ENCODE assay signal across 21 cellular contexts in genomic region chr1:217472915-217473314, GRCh38.
DNase-seq lines count a peak whose midpoint lies in the region; ATAC-seq and TF ChIP-seq lines count a peak whose summit lies in the region.
"Had no signal": no experiment of that assay in that cellular context is flagged by ENCODE, and none has a peak within 500 bp of the region (broad histone marks: within the 10 kb centered on the region; RNA-seq: fewer than 3 reads in every experiment).

No MANE protein-coding gene starts in this region.

- H3K4me3 ChIP-seq in PC-3 (ENCODE audit: low read length), result no peak overlapping the region
- no peak overlapping the region for H3K4me3 ChIP-seq in spleen
- H3K4me3 ChIP-seq: BLaER1, Peyer's patch, SJCRH30 had no signal

- no peak overlapping the region for H3K4me2 ChIP-seq in PC-3 (ENCODE audit: low read length)
- H3K4me2 ChIP-seq: BLaER1 had no signal

- no TSS peak for BruUV-seq in PC-3 (replicated peaks; lab: Mats Ljungman, UMichigan)

- intact Hi-C loops in PC-3 (cut with micrococcal nuclease) (no loop called here), spleen (cut with DNase I; ENCODE audit: low total_unique reads) (no loop called here)

- TF ChIP-seq CTCF in PC-3 (conservative IDR thresholded peaks at IDR 0.05; ENCODE audit: low read depth, low read length), result no peak
- no peak for TF ChIP-seq CTCF in spleen (IDR thresholded peaks at IDR 0.05 in 8 of 11, conservative IDR thresholded peaks at IDR 0.05 in 3 of 11)

- H3K9ac ChIP-seq in PC-3 (ENCODE audit: low read length), result no peak overlapping the region
- H3K9ac ChIP-seq: BLaER1 had no signal

- CTCF ChIA-PET in PC-3 (lab: Charles Lee), result no interaction called here

- no peaks in the 10 kb centered on the region for H3F3A ChIP-seq in PC-3 (ENCODE audit: low read length, unreplicated experiment)

- no peaks in the 10 kb centered on the region for H4K20me1 ChIP-seq in PC-3 (ENCODE audit: low read length)
- H4K20me1 ChIP-seq: BLaER1 had no signal

- DNase-seq in HPDE6-E6E7 (ENCODE audit: extremely low spot score), result peak; percentile 2
- DNase-seq in PC-3, result peak; percentile 50
- peak; percentile 26 to 34 for DNase-seq in erythroblast (lab: John Stamatoyannopoulos, UW)
- DNase-seq in spleen, result no peak
- no peak for DNase-seq in NCI-H345 (lab: John Stamatoyannopoulos, UW)
- DNase-seq in NCI-H774 (lab: John Stamatoyannopoulos, UW), result no peak
- DNase-seq: ACHN; Caco-2; CD4-positive, alpha-beta T cell; DMS 273 treated with DMSO at 0.1 percent for 48 hours; DMS79 treated with DMSO at 0.1 percent for 48 hours; MM.1S; NCI-H1048; NCI-H1436; NCI-H187 treated with DMSO at 0.1 percent for 48 hours; NCI-H2107; NK-92 treated with Interleukin-12 subunit alpha and Interleukin-12 subunit beta, amount 100 ng/mL, for 24 hours; Peyer's patch; SJCRH30 had no signal

- H3K27ac ChIP-seq in PC-3 (ENCODE audit: low read length), result no peak overlapping the region
- no peak overlapping the region for H3K27ac ChIP-seq in spleen
- H3K27ac ChIP-seq: BLaER1, Peyer's patch, SJCRH30 had no signal

- ATAC-seq in PC-3 (peak; percentile 57), GM21825 (IDR thresholded peaks at IDR 0.05; ENCODE audit: unreplicated experiment) (no peak)

- H3K36me3 ChIP-seq in PC-3 (ENCODE audit: low read depth, low read length), result no peaks in the 10 kb centered on the region
- peaks cover 0 to 16% (median 3%) of the 10 kb centered on the region in 6 donors for H3K36me3 ChIP-seq in spleen
- H3K36me3 ChIP-seq: BLaER1, Peyer's patch, SJCRH30 had no signal

- no peak overlapping the region for H2AFZ ChIP-seq in PC-3 (ENCODE audit: low read length)

- H3K9me3 ChIP-seq in PC-3 (ENCODE audit: low read length) (no peaks in the 10 kb centered on the region), spleen (no peaks in the 10 kb centered on the region)
- H3K9me3 ChIP-seq: BLaER1, Caco-2, Peyer's patch, SJCRH30 had no signal

- no peaks in the 10 kb centered on the region for H3K9me2 ChIP-seq in PC-3 (replicated peaks; ENCODE audit: low read length)

- POLR2A ChIA-PET in PC-3 (lab: Charles Lee; ENCODE audit: unreplicated experiment), result interaction anchor here (0.6 kb wide), 1 partner anchor 1657 kb away, joined by 3 read pairs; no protein-coding TSS in a partner anchor

- no peaks in the 10 kb centered on the region for H3K27me3 ChIP-seq in PC-3 (ENCODE audit: low read length)
- H3K27me3 ChIP-seq in spleen (replicated peaks in 1 of 7), result no peaks in the 10 kb centered on the region
- H3K27me3 ChIP-seq: BLaER1, Peyer's patch, SJCRH30 had no signal

- WGBS in spleen, 5 donors, result 83 to 100% (median 93%) methylated on average over 1 of the region's 1 CpG

- no peaks in the 10 kb centered on the region for H3K4me1 ChIP-seq in PC-3 (ENCODE audit: insufficient read depth, low read length)
- H3K4me1 ChIP-seq in spleen, result no peaks in the 10 kb centered on the region
- H3K4me1 ChIP-seq: Caco-2, Peyer's patch, SJCRH30 had no signal

- TF ChIP-seq POLR2A in erythroblast (IDR thresholded peaks at IDR 0.05; ENCODE audit: low read length) (no peak), spleen (IDR thresholded peaks at IDR 0.05) (no peak)

- H3K79me2 ChIP-seq in PC-3 (ENCODE audit: low read length), result no peaks in the 10 kb centered on the region

Comparison
In these comparisons a context has a peak if more than half of its experiments do, and no peak if none do; other contexts are left out.
1. DNase-seq: peak in HPDE6-E6E7 (single experiment), PC-3 (single experiment) and erythroblast (2 of 2); none in spleen (single experiment), NCI-H345 (single experiment) and NCI-H774 (single experiment).